10 cellular contexts compared by ENCODE assay signal in genomic region chr3:27721717-27722564, GRCh38. TPM values are rescaled to one million over a fixed set of nuclear protein-coding genes. Genes with fewer than 3 reads are reported as not detected.
DNase-seq lines count a peak whose midpoint lies in the region; ATAC-seq and TF ChIP-seq lines count a peak whose summit lies in the region.
"Had no signal": no experiment of that assay in that cellular context is flagged by ENCODE, and none has a peak within 500 bp of the region (broad histone marks: within the 10 kb centered on the region; RNA-seq: fewer than 3 reads in every experiment).

Gene EOMES (minus strand): TSS chr3:27722323. CDS start chr3:27722294, 29 bp downstream.

- H3K9ac ChIP-seq in subcutaneous abdominal adipose tissue (ENCODE audit: low read length in 5 of 5): no peak within 1 kb of the TSS
- H3K9ac ChIP-seq: BLaER1 treated with 17β-estradiol and CSF1 and Interleukin-3, amounts not matched to agents 10 nM and 100 nM had no signal

- H3K27ac ChIP-seq in subcutaneous abdominal adipose tissue (ENCODE audit: low read depth, low read length): no peak within 1 kb of the TSS
- H3K27ac ChIP-seq: BLaER1 treated with 17β-estradiol and CSF1 and Interleukin-3, amounts not matched to agents 10 nM and 100 nM; thyroid gland had no signal

- H3K4me1 ChIP-seq in mucosa of descending colon (ENCODE audit: low read depth) (peaks cover 17% of the 10 kb centered on the region), subcutaneous abdominal adipose tissue (ENCODE audit: control insufficient read depth in 5 of 5, insufficient read depth in 5 of 5, low read length in 5 of 5) (peaks cover 0 to 36% (median 35%) of the 10 kb centered on the region in 5 donors)
- H3K4me1 ChIP-seq: BLaER1 treated with 17β-estradiol and CSF1 and Interleukin-3, amounts not matched to agents 10 nM and 100 nM had no signal

- H3K27me3 ChIP-seq in subcutaneous abdominal adipose tissue (ENCODE audit: control insufficient read depth in 5 of 5, insufficient read depth in 4 of 5, low read length in 5 of 5): peaks cover 47 to 62% (median 59%) of the 10 kb centered on the region in 5 donors

- no peaks in the 10 kb centered on the region for H3K36me3 ChIP-seq in mucosa of descending colon (ENCODE audit: low read depth)
- no peaks in the 10 kb centered on the region for H3K36me3 ChIP-seq in subcutaneous abdominal adipose tissue (ENCODE audit: control insufficient read depth in 5 of 5, insufficient read depth in 5 of 5, low read length in 5 of 5)
- H3K36me3 ChIP-seq: BLaER1 treated with 17β-estradiol and CSF1 and Interleukin-3, amounts not matched to agents 10 nM and 100 nM; thyroid gland had no signal

- DNase-seq in NCI-H1092 treated with DMSO at 0.1 percent for 48 hours (lab: John Stamatoyannopoulos, UW) (peak; percentile 2), NCI-H1092 (lab: John Stamatoyannopoulos, UW) (no peak), NCI-H2171 treated with DMSO at 0.1 percent for 48 hours (lab: John Stamatoyannopoulos, UW) (peak; percentile 77), dermis blood vessel endothelial cell (peak; percentile 53), mucosa of descending colon (peak; percentile 43 to 69 (median 57))
- peak; percentile 42 for DNase-seq in activated CD4-positive, alpha-beta T cell treated with anti-CD3 and anti-CD28 coated beads for 1 hour

- no peaks in the 10 kb centered on the region for H3K9me3 ChIP-seq in mucosa of descending colon
- H3K9me3 ChIP-seq in subcutaneous abdominal adipose tissue (ENCODE audit: control insufficient read depth in 5 of 5, low read length in 5 of 5): no peaks in the 10 kb centered on the region
- H3K9me3 ChIP-seq: thyroid gland had no signal

- intact Hi-C loops in mucosa of descending colon (cut with DNase I, micrococcal nuclease): no loop called here

- H3K4me3 ChIP-seq in mucosa of descending colon (no peak within 1 kb of the TSS), subcutaneous abdominal adipose tissue (ENCODE audit: low read depth in 1 of 5, low read length in 5 of 5) (peak within 1 kb of the TSS; percentile 43 to 71 (median 64))

- ATAC-seq in HG02884 (IDR thresholded peaks at IDR 0.05; ENCODE audit: unreplicated experiment) (peak; percentile 55), mucosa of descending colon (peak; percentile 76)

- TF ChIP-seq CTCF in mucosa of descending colon (IDR thresholded peaks at IDR 0.05): no peak

RNA-seq across cellular contexts. Expression of gene EOMES, which starts in this region (rescaled TPM):
- total RNA-seq in dermis blood vessel endothelial cell (not detected in 2 replicates), mucosa of descending colon (under 1 TPM in 2 of 3 donors, not detected in 1; 0.32 to 0.46 TPM)

Comparison
In these comparisons a context has a peak if more than half of its experiments do, and no peak if none do; other contexts are left out.
1. Peak in DNase-seq in dermis blood vessel endothelial cell; RNA of the gene not detected or under 1 TPM.
2. Peak in DNase-seq and ATAC-seq in mucosa of descending colon; RNA of the gene not detected or under 1 TPM.